In genomic region chr13:94660695-94661324, GRCh38 we compare ENCODE assay signal across 9 cellular contexts. TPM values are rescaled to one million over a fixed set of nuclear protein-coding genes. Genes with fewer than 3 reads are reported as not detected.
DNase-seq lines count a peak whose midpoint lies in the region; ATAC-seq and TF ChIP-seq lines count a peak whose summit lies in the region.
"Had no signal": no experiment of that assay in that cellular context is flagged by ENCODE, and none has a peak within 500 bp of the region (broad histone marks: within the 10 kb centered on the region; RNA-seq: fewer than 3 reads in every experiment).

No MANE protein-coding gene starts in this region.

- peak in 1 of 4 experiments; percentile 12 for TF ChIP-seq CTCF in gastroesophageal sphincter (IDR thresholded peaks at IDR 0.05)
- no peak for TF ChIP-seq CTCF in vagina (IDR thresholded peaks at IDR 0.05)

- TF ChIP-seq EP300 in gastroesophageal sphincter (IDR thresholded peaks at IDR 0.05): no peak

- no peak for TF ChIP-seq POLR2A in gastroesophageal sphincter (IDR thresholded peaks at IDR 0.05)
- TF ChIP-seq POLR2A in vagina (IDR thresholded peaks at IDR 0.05): no peak

- in situ Hi-C loops in SK-MEL-5 (cut with HindIII; ENCODE audit: low pct_unique_long_range_greater_than_20kb, low sequenced_read_pairs): no loop called here

- H3K27ac ChIP-seq in gastroesophageal sphincter (no peak overlapping the region), vagina (no peak overlapping the region)
- H3K27ac ChIP-seq: thoracic aorta had no signal

- H3K4me1 ChIP-seq in gastroesophageal sphincter (no peaks in the 10 kb centered on the region), vagina (no peaks in the 10 kb centered on the region)

- DNase-seq in DMS114 treated with DMSO at 0.1 percent for 48 hours (lab: John Stamatoyannopoulos, UW; ENCODE audit: unreplicated experiment) (peak; percentile 13), HT-29 (ENCODE audit: low spot score) (peak; percentile 41), SK-MEL-5 (ENCODE audit: low read depth, low spot score) (peak; percentile 56), iPS-NIHi7 (ENCODE audit: extremely low spot score) (peak; percentile 21), vagina (ENCODE audit: extremely low spot score in 2 of 2) (no peak)

- ATAC-seq in GM21825 (IDR thresholded peaks at IDR 0.05; ENCODE audit: unreplicated experiment): no peak
- ATAC-seq in gastroesophageal sphincter: no peak
- no peak for ATAC-seq in HG03521 (IDR thresholded peaks at IDR 0.05; ENCODE audit: unreplicated experiment)

- H3K4me3 ChIP-seq in gastroesophageal sphincter: no peak overlapping the region
- H3K4me3 ChIP-seq in vagina: no peak overlapping the region
- H3K4me3 ChIP-seq: thoracic aorta had no signal

- H3K9me3 ChIP-seq in gastroesophageal sphincter (peaks cover 0 to 6% (median 0%) of the 10 kb centered on the region in 3 donors), vagina (no peaks in the 10 kb centered on the region)
- H3K9me3 ChIP-seq: thoracic aorta had no signal

- H3K27me3 ChIP-seq in gastroesophageal sphincter (peaks cover 22% of the 10 kb centered on the region), vagina (no peaks in the 10 kb centered on the region)

- 52 to 54% methylated on average over 6 of the region's 6 CpGs for WGBS in gastroesophageal sphincter (ENCODE audit: low coverage in 1 of 2), 2 donors

- H3K36me3 ChIP-seq in gastroesophageal sphincter: no peaks in the 10 kb centered on the region
- H3K36me3 ChIP-seq in vagina: no peaks in the 10 kb centered on the region
- H3K36me3 ChIP-seq: thoracic aorta had no signal

- intact Hi-C loops in vagina (cut with DNase I): no loop called here

RNA-seq across cellular contexts. Expression of gene SOX21, which starts 51.5 kb away (rescaled TPM):
- total RNA-seq in HT-29 (2014; rRNA removed; shearing (Covaris generic)): not detected in 2 replicates
- total RNA-seq in SK-MEL-5 (2014; rRNA removed; shearing (Covaris generic)): 0.08 and 0.19 TPM in 2 replicates
- polyA plus RNA-seq in SK-MEL-5 (2015; cell fraction: cytosol; rRNA removed): 0.10 and 0.41 TPM in 2 replicates
- 0.63 and 0.72 TPM in 2 replicates for polyA plus RNA-seq in SK-MEL-5 (2015; cell fraction: nucleus; rRNA removed)
- total RNA-seq in gastroesophageal sphincter: under 1 TPM in 2 of 4 donors, not detected in 2; 0.47 to 0.59 TPM
- total RNA-seq in vagina: 1.2 TPM

RNA-seq across cellular contexts. Expression of gene GPR180, which starts 59.2 kb away (rescaled TPM):
- 4.5 and 4.6 TPM in 2 replicates for total RNA-seq in HT-29 (2014; rRNA removed; shearing (Covaris generic))
- total RNA-seq in SK-MEL-5 (2014; rRNA removed; shearing (Covaris generic)): 16.6 and 18.0 TPM in 2 replicates
- 6.5 and 9.5 TPM in 2 replicates for polyA plus RNA-seq in SK-MEL-5 (2015; cell fraction: cytosol; rRNA removed)
- polyA plus RNA-seq in SK-MEL-5 (2015; cell fraction: nucleus; rRNA removed): 17.9 and 18.9 TPM in 2 replicates
- 1 to 10 TPM; 3.4 to 6.4 (median 5.5) TPM for total RNA-seq in gastroesophageal sphincter
- total RNA-seq in vagina: 5.6 TPM

Comparison
In these comparisons a context has a peak if more than half of its experiments do, and no peak if none do; other contexts are left out.
1. DNase-seq: peak in DMS114 treated with DMSO at 0.1 percent for 48 hours (single experiment), HT-29 (single experiment), SK-MEL-5 (single experiment) and iPS-NIHi7 (single experiment); none in vagina (0 of 2).